In the genomic region with DNA sequence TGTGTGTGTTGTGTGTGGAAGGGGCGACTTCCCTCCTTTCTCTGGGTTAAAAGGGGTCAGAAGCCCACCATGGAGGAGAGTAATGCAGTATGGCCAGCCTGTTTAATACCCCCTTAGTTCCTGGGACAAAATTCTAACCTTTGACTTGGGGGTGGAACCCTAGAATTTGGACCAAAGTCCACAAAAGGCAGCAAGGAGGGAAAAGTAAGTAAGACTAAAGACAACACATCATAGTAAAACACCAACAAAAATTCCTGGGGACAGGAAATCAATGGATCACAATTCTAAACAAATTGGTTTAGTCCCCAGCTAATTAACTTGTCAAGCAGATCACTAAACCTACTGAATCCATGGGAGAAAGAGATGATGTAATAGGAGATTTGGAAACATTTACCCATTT, we compare ENCODE assay signal across 17 cellular contexts.
"Had no signal": no experiment of that assay in that cellular context is flagged by ENCODE, and none has a peak within 500 bp of the region (broad histone marks: within the 10 kb centered on the region; RNA-seq: fewer than 3 reads in every experiment).

No MANE protein-coding gene starts in this region.

- H3K4me3 Mint-ChIP-seq: activated naive CD8-positive, alpha-beta T cell treated with anti-CD3 and anti-CD28 coated beads, Interleukin-2, amount 50 U/mL, for 24 hours; activated T-helper 1 cell treated with anti-CD3 and anti-CD28 coated beads, Interleukin-12 subunit alpha, Interleukin-12 subunit beta, Interleukin-2, Interleukin-4 antibody, amounts not matched to agents 30 ng/mL and 10 ng/mL and 1 ng/mL, durations not matched to agents 14 hours and 24 hours and 36 hours; memory B cell; naive thymus-derived CD8-positive, alpha-beta T cell; stimulated activated naive B cell treated with anti-CD40 and anti-IgM and Interleukin-4, amounts not matched to agents 10 μg/mL and 1 μg/mL and 100 μg/mL, for 72 hours; T-cell had no signal

- H3K27ac Mint-ChIP-seq: activated naive CD8-positive, alpha-beta T cell treated with anti-CD3 and anti-CD28 coated beads, Interleukin-2, amount 50 U/mL, for 24 hours; activated T-helper 1 cell treated with anti-CD3 and anti-CD28 coated beads, Interleukin-12 subunit alpha, Interleukin-12 subunit beta, Interleukin-2, Interleukin-4 antibody, amounts not matched to agents 30 ng/mL and 10 ng/mL and 1 ng/mL, durations not matched to agents 14 hours and 24 hours and 36 hours; memory B cell; naive thymus-derived CD8-positive, alpha-beta T cell; stimulated activated naive B cell treated with anti-CD40 and anti-IgM and Interleukin-4, amounts not matched to agents 10 μg/mL and 1 μg/mL and 100 μg/mL, for 72 hours had no signal

- H3K27ac ChIP-seq: gastroesophageal sphincter, left lung, sigmoid colon, thyroid gland, uterus had no signal

- H3K27me3 Mint-ChIP-seq: memory B cell; naive thymus-derived CD8-positive, alpha-beta T cell had no signal

- DNase-seq: activated CD4-positive, CD25-positive, alpha-beta regulatory T cell treated with anti-CD3 and anti-CD28 coated beads, Interleukin-2, amount 50 U/mL, for 72 hours; activated naive CD4-positive, alpha-beta T cell; activated naive CD8-positive, alpha-beta T cell treated with anti-CD3 and anti-CD28 coated beads, Interleukin-2, amount 50 U/mL, for 24 hours; aorta; dermis blood vessel endothelial cell; erythroblast; left lung; naive thymus-derived CD8-positive, alpha-beta T cell; sigmoid colon; stimulated activated naive B cell treated with anti-CD40 and anti-IgM and Interleukin-4, amounts not matched to agents 10 μg/mL and 1 μg/mL and 100 μg/mL, for 72 hours; T-cell; T-helper 9 cell; thyroid gland; uterus had no signal

- H3K4me3 ChIP-seq: gastroesophageal sphincter, left lung, sigmoid colon, thyroid gland, uterus had no signal

- H3K36me3 ChIP-seq: gastroesophageal sphincter, left lung, sigmoid colon, thyroid gland, uterus had no signal

- H3K9me3 ChIP-seq: gastroesophageal sphincter, left lung, sigmoid colon, thyroid gland, uterus had no signal

- H3K27me3 ChIP-seq: gastroesophageal sphincter, thyroid gland, uterus had no signal

- ATAC-seq: activated naive CD8-positive, alpha-beta T cell treated with anti-CD3 and anti-CD28 coated beads, Interleukin-2, amount 50 U/mL, for 24 hours; gastroesophageal sphincter; left lung; naive thymus-derived CD8-positive, alpha-beta T cell; stimulated activated naive B cell treated with anti-CD40 and anti-IgM and Interleukin-4, amounts not matched to agents 10 μg/mL and 1 μg/mL and 100 μg/mL, for 72 hours; T-cell had no signal

- H3K36me3 Mint-ChIP-seq: memory B cell; naive thymus-derived CD8-positive, alpha-beta T cell; stimulated activated naive B cell treated with anti-CD40 and anti-IgM and Interleukin-4, amounts not matched to agents 10 μg/mL and 1 μg/mL and 100 μg/mL, for 72 hours; T-cell had no signal

- H3K9me3 Mint-ChIP-seq: activated naive CD8-positive, alpha-beta T cell treated with anti-CD3 and anti-CD28 coated beads, Interleukin-2, amount 50 U/mL, for 24 hours; activated T-helper 1 cell treated with anti-CD3 and anti-CD28 coated beads, Interleukin-12 subunit alpha, Interleukin-12 subunit beta, Interleukin-2, Interleukin-4 antibody, amounts not matched to agents 30 ng/mL and 10 ng/mL and 1 ng/mL, durations not matched to agents 14 hours and 24 hours and 36 hours; memory B cell; naive thymus-derived CD8-positive, alpha-beta T cell; stimulated activated naive B cell treated with anti-CD40 and anti-IgM and Interleukin-4, amounts not matched to agents 10 μg/mL and 1 μg/mL and 100 μg/mL, for 72 hours; T-cell had no signal

- H3K4me1 ChIP-seq: left lung, uterus had no signal
